ENCODE assay signal across 8 cellular contexts in the genomic region with DNA sequence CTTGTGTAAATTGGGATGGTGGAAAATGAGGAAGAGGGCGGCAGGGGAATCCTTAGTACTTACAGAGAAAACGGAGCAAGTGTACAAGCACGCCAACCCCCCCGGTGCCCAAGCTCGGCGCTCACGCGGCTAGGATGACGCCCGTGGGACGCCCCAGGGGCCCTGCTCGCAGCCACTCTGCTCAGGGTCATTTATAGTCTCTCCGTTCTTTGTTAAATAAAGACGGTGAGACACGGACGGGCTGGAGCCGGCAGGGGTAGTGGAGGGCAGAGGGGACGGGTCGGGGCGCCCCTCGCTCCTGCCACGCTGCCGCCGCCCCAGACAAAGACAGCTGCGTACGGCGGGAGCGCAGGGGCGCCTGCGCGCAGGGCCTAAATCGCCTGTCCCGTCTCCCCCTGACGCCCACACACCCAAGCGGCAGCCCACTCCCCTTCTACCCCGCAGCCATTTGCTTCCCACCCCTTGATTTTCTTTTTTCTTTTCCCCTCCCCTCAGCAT. TPM values are rescaled to one million over a fixed set of nuclear protein-coding genes. Genes with fewer than 3 reads are reported as not detected.
DNase-seq lines count a peak whose midpoint lies in the region; ATAC-seq lines count a peak whose summit lies in the region.

No MANE protein-coding gene starts in this region.

- H3K9me3 ChIP-seq in SJSA1 (replicated peaks): no peaks in the 10 kb centered on the region

- H3K4me1 ChIP-seq in SJSA1 (replicated peaks): peaks cover 38% of the 10 kb centered on the region

- intact Hi-C loops in left cardiac atrium (cut with DNase I): loop anchor here (1.0 to 5.0 kb wide), 2 partner anchors 17 to 38 kb away; a partner anchor contains a TSS

- H3K27ac ChIP-seq in SJSA1 (peak overlapping the region; percentile 91), adipose tissue (ENCODE audit: low read depth, low read length) (peak overlapping the region; percentile 98)

- H3K36me3 ChIP-seq in SJSA1: no peaks in the 10 kb centered on the region

- DNase-seq in SJSA1 (ENCODE audit: low read depth in 1 of 2, low spot score in 2 of 2): peak in 1 of 2 experiments; percentile 72
- DNase-seq in left cardiac atrium: peak; percentile 72
- peak; percentile 69 for DNase-seq in pons (ENCODE audit: low spot score)
- DNase-seq in 8988T: no peak

- ATAC-seq in HG03432 (IDR thresholded peaks at IDR 0.05; ENCODE audit: unreplicated experiment) (peak; percentile 35), left cardiac atrium (peak; percentile 64 to 66), HG03565 (IDR thresholded peaks at IDR 0.05; ENCODE audit: unreplicated experiment) (no peak)

- peak overlapping the region; percentile 51; the same call in 1 of the 2 replicates for H3K4me3 ChIP-seq in GM08714 (ENCODE audit: low read length)
- peak overlapping the region; percentile 43 for H3K4me3 ChIP-seq in SJSA1

- no peaks in the 10 kb centered on the region for H3K27me3 ChIP-seq in SJSA1 (replicated peaks)

- 0 to 1% (median 1%) methylated on average over 27 to 36 of the region's 36 CpGs for WGBS in adipose tissue, 3 donors

RNA-seq across cellular contexts. Expression of a gene that starts 37.8 kb away (rescaled TPM):
- 17.7 and 25.2 TPM in 2 replicates for total RNA-seq in SJSA1 (2014; rRNA removed; shearing (Covaris generic))
- polyA plus RNA-seq in adipose tissue: 100 to 1,000 TPM; 233 to 396 (median 326) TPM
- 100 to 1,000 TPM; 230 to 248 TPM for total RNA-seq in left cardiac atrium
